In the genomic region with DNA sequence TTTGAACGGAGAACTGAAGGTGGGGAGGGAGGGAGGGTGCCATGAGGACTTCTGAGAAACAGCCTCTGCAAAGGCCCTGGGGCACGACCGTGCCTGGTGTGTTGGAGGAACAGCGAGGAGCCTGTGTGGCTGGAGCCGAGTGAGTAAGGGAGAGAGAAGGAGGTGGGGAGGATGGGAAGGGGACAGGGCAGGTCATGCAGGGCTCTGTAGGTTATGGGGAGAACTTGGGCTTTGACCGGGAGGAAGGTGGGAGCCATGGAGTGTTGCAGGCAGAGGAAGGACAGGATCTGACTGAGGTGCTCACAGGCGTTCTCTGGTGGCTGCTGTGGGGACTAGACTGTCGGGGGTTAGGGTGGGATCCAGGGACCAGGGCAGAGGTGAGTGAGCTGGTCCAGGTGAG, we compare ENCODE assay signal across 24 cellular contexts. TPM values are rescaled to one million over a fixed set of nuclear protein-coding genes. Genes with fewer than 3 reads are reported as not detected.
DNase-seq lines count a peak whose midpoint lies in the region; ATAC-seq, FAIRE-seq and TF ChIP-seq lines count a peak whose summit lies in the region.
"Had no signal": no experiment of that assay in that cellular context is flagged by ENCODE, and none has a peak within 500 bp of the region (broad histone marks: within the 10 kb centered on the region; RNA-seq: fewer than 3 reads in every experiment).

No MANE protein-coding gene starts in this region.

- H3K4me3 Mint-ChIP-seq in activated CD4-positive, alpha-beta memory T cell treated with anti-CD3 and anti-CD28 coated beads for 36 hours = no peak overlapping the region
- H3K4me3 Mint-ChIP-seq in activated CD4-positive, alpha-beta memory T cell treated with anti-CD3 and anti-CD28 coated beads, Interleukin-2, amount 10 ng/mL, durations not matched to agents 7 days and 5 days = no peak overlapping the region
- H3K4me3 Mint-ChIP-seq in MCF 10A (ENCODE audit: unreplicated experiment) = no peak overlapping the region

- H3K9me3 ChIP-seq in A549 (no peaks in the 10 kb centered on the region), osteoblast (ENCODE audit: low read depth, low read length) (no peaks in the 10 kb centered on the region)
- H3K9me3 ChIP-seq in effector memory CD4-positive, alpha-beta T cell (ENCODE audit: control insufficient read depth, low read length) = no peaks in the 10 kb centered on the region

- CTCF ChIA-PET in activated CD4-positive, alpha-beta memory T cell treated with anti-CD3 and anti-CD28 coated beads for 36 hours (lab: Charles Lee) = no interaction called here
- CTCF ChIA-PET in activated CD4-positive, alpha-beta memory T cell treated with anti-CD3 and anti-CD28 coated beads, Interleukin-2, amount 10 ng/mL, durations not matched to agents 7 days and 5 days (lab: Charles Lee) = interaction anchor here (5.7 kb wide), 1 partner anchor 83 kb away, joined by 69 read pairs; no protein-coding TSS in a partner anchor
- CTCF ChIA-PET in A549 (lab: Yijun Ruan, JAX) (no interaction called here), MCF 10A (lab: Yijun Ruan, JAX) (interaction anchor here (0.9 kb wide), 1 partner anchor 83 kb away, joined by 3 read pairs; no protein-coding TSS in a partner anchor)

- H3K4me2 ChIP-seq in A549 (no peak overlapping the region), osteoblast (ENCODE audit: insufficient read depth, low read length) (no peak overlapping the region)

- no TSS peak for BruUV-seq in MCF 10A (replicated peaks; lab: Mats Ljungman, UMichigan)

- DNase-seq in activated CD4-positive, alpha-beta memory T cell treated with anti-CD3 and anti-CD28 coated beads for 36 hours = no peak
- no peak for DNase-seq in activated CD4-positive, alpha-beta memory T cell treated with anti-CD3 and anti-CD28 coated beads, Interleukin-2, amount 10 ng/mL, durations not matched to agents 7 days and 5 days
- DNase-seq in A549 (ENCODE audit: low read depth in 1 of 2, low spot score in 1 of 2) (no peak), osteoblast (ENCODE audit: insufficient read length, low spot score, missing footprints) (peak; percentile 9), COLO829 (ENCODE audit: low spot score) (no peak), MCF 10A (ENCODE audit: unreplicated experiment) (no peak)
- DNase-seq in activated naive CD4-positive, alpha-beta T cell treated with anti-CD3 and anti-CD28 coated beads, Interleukin-2, amount 50 U/mL, for 72 hours (ENCODE audit: low spot score in 2 of 2) = no peak
- no peak for DNase-seq in effector memory CD4-positive, alpha-beta T cell
- DNase-seq: EL, GF-D8, KG1, NCI-H1092 treated with DMSO at 0.1 percent for 48 hours, NCI-H146, NCI-H2029, NCI-H2227 treated with DMSO at 0.1 percent for 48 hours, NCI-H510A, NCI-H748 treated with DMSO at 0.1 percent for 48 hours, SHP77 treated with DMSO at 0.1 percent for 48 hours had no signal

- intact Hi-C loops in activated CD4-positive, alpha-beta memory T cell treated with anti-CD3 and anti-CD28 coated beads for 36 hours (cut with micrococcal nuclease) = no loop called here
- intact Hi-C loops in MCF 10A (cut with micrococcal nuclease) = no loop called here

- TF ChIP-seq CTCF in A549 (IDR thresholded peaks at IDR 0.05) = no peak
- TF ChIP-seq CTCF in osteoblast (IDR thresholded peaks at IDR 0.05; ENCODE audit: extremely low read depth, low read depth, low read length) = no peak
- no peak for TF ChIP-seq CTCF in MCF 10A (IDR thresholded peaks at IDR 0.05; ENCODE audit: unreplicated experiment)

- H2AFZ ChIP-seq in osteoblast (ENCODE audit: low read length) = no peak overlapping the region

- WGBS in A549 (ENCODE audit: missing lambda C conversion rate) = 93% methylated on average over 6 of the region's 8 CpGs

- H3K27me3 Mint-ChIP-seq in activated CD4-positive, alpha-beta memory T cell treated with anti-CD3 and anti-CD28 coated beads for 36 hours = no peaks in the 10 kb centered on the region
- no peaks in the 10 kb centered on the region for H3K27me3 Mint-ChIP-seq in activated CD4-positive, alpha-beta memory T cell treated with anti-CD3 and anti-CD28 coated beads, Interleukin-2, amount 10 ng/mL, durations not matched to agents 7 days and 5 days
- no peaks in the 10 kb centered on the region for H3K27me3 Mint-ChIP-seq in MCF 10A (ENCODE audit: insufficient read depth, unreplicated experiment)

- peaks cover 8% of the 10 kb centered on the region for H3K36me3 Mint-ChIP-seq in activated CD4-positive, alpha-beta memory T cell treated with anti-CD3 and anti-CD28 coated beads for 36 hours
- H3K36me3 Mint-ChIP-seq in activated CD4-positive, alpha-beta memory T cell treated with anti-CD3 and anti-CD28 coated beads, Interleukin-2, amount 10 ng/mL, durations not matched to agents 7 days and 5 days (ENCODE audit: low read depth) = peaks cover 13% of the 10 kb centered on the region
- peaks cover 6 to 8% of the 10 kb centered on the region in 2 donors for H3K36me3 Mint-ChIP-seq in activated naive CD4-positive, alpha-beta T cell treated with anti-CD3 and anti-CD28 coated beads, Interleukin-2, amount 50 U/mL, for 72 hours
- H3K36me3 Mint-ChIP-seq in MCF 10A (ENCODE audit: insufficient read depth, unreplicated experiment) = peaks cover 38% of the 10 kb centered on the region

- H3K27ac ChIP-seq in A549 (no peak overlapping the region), osteoblast (ENCODE audit: low read depth, low read length) (no peak overlapping the region)
- no peak overlapping the region for H3K27ac ChIP-seq in effector memory CD4-positive, alpha-beta T cell (ENCODE audit: insufficient read depth, low read length, poor library complexity, severe bottlenecking)
- H3K27ac ChIP-seq: 22Rv1, C4-2B, HL-60, SK-N-MC had no signal

- no peaks in the 10 kb centered on the region for H3K9me3 Mint-ChIP-seq in activated CD4-positive, alpha-beta memory T cell treated with anti-CD3 and anti-CD28 coated beads for 36 hours
- no peaks in the 10 kb centered on the region for H3K9me3 Mint-ChIP-seq in activated CD4-positive, alpha-beta memory T cell treated with anti-CD3 and anti-CD28 coated beads, Interleukin-2, amount 10 ng/mL, durations not matched to agents 7 days and 5 days
- H3K9me3 Mint-ChIP-seq in activated naive CD4-positive, alpha-beta T cell treated with anti-CD3 and anti-CD28 coated beads, Interleukin-2, amount 50 U/mL, for 72 hours = no peaks in the 10 kb centered on the region
- H3K9me3 Mint-ChIP-seq in MCF 10A (ENCODE audit: unreplicated experiment) = no peaks in the 10 kb centered on the region

- ATAC-seq in A549 = no peak
- no peak for ATAC-seq in activated naive CD4-positive, alpha-beta T cell treated with anti-CD3 and anti-CD28 coated beads, Interleukin-2, amount 50 U/mL, for 72 hours

- no peak for FAIRE-seq in A549 (lab: Jason Lieb, UNC)

- peaks cover 4% of the 10 kb centered on the region for H3K4me1 Mint-ChIP-seq in activated CD4-positive, alpha-beta memory T cell treated with anti-CD3 and anti-CD28 coated beads for 36 hours (ENCODE audit: low read depth)
- peaks cover 3% of the 10 kb centered on the region for H3K4me1 Mint-ChIP-seq in activated CD4-positive, alpha-beta memory T cell treated with anti-CD3 and anti-CD28 coated beads, Interleukin-2, amount 10 ng/mL, durations not matched to agents 7 days and 5 days
- no peaks in the 10 kb centered on the region for H3K4me1 Mint-ChIP-seq in MCF 10A (ENCODE audit: insufficient read depth, unreplicated experiment)

- H3K27me3 ChIP-seq in osteoblast (ENCODE audit: insufficient read depth, low read length) = no peaks in the 10 kb centered on the region
- no peaks in the 10 kb centered on the region for H3K27me3 ChIP-seq in effector memory CD4-positive, alpha-beta T cell (replicated peaks; ENCODE audit: control insufficient read depth, insufficient read depth, low read length, poor library complexity, severe bottlenecking)

- H3K4me1 ChIP-seq in A549 = no peaks in the 10 kb centered on the region
- no peaks in the 10 kb centered on the region for H3K4me1 ChIP-seq in osteoblast (ENCODE audit: insufficient read depth, low read length)
- no peaks in the 10 kb centered on the region for H3K4me1 ChIP-seq in effector memory CD4-positive, alpha-beta T cell (ENCODE audit: control insufficient read depth, insufficient read depth, low read length, poor library complexity, severe bottlenecking)

- TF ChIP-seq EP300 in A549 (IDR thresholded peaks at IDR 0.05) = no peak

- H4K20me1 ChIP-seq in osteoblast (ENCODE audit: insufficient read depth, low read length) = no peaks in the 10 kb centered on the region

- no peak for TF ChIP-seq RAD21 in A549 (conservative IDR thresholded peaks at IDR 0.05 in 1 of 2, IDR thresholded peaks at IDR 0.05 in 1 of 2)

- no peaks in the 10 kb centered on the region for H3K79me2 ChIP-seq in osteoblast (ENCODE audit: insufficient read depth, low read length)

- no peak overlapping the region for H3K4me3 ChIP-seq in A549
- H3K4me3 ChIP-seq in osteoblast (ENCODE audit: insufficient read depth, low read length) = no peak overlapping the region
- H3K4me3 ChIP-seq in effector memory CD4-positive, alpha-beta T cell (ENCODE audit: insufficient read depth, low read depth, low read length, poor library complexity, severe bottlenecking) = no peak overlapping the region
- H3K4me3 ChIP-seq: SK-N-MC had no signal

- peaks cover 2% of the 10 kb centered on the region for H3K36me3 ChIP-seq in osteoblast (ENCODE audit: insufficient read depth, low read length)
- H3K36me3 ChIP-seq in effector memory CD4-positive, alpha-beta T cell (ENCODE audit: control insufficient read depth, insufficient read depth, low read length) = no peaks in the 10 kb centered on the region

- TF ChIP-seq POLR2A in A549 (IDR thresholded peaks at IDR 0.05; ENCODE audit: low read length) = no peak

- peak overlapping the region; percentile 38 for H3K27ac Mint-ChIP-seq in activated CD4-positive, alpha-beta memory T cell treated with anti-CD3 and anti-CD28 coated beads for 36 hours
- no peak overlapping the region for H3K27ac Mint-ChIP-seq in activated CD4-positive, alpha-beta memory T cell treated with anti-CD3 and anti-CD28 coated beads, Interleukin-2, amount 10 ng/mL, durations not matched to agents 7 days and 5 days
- H3K27ac Mint-ChIP-seq in activated naive CD4-positive, alpha-beta T cell treated with anti-CD3 and anti-CD28 coated beads, Interleukin-2, amount 50 U/mL, for 72 hours = peak overlapping the region; percentile 45 to 69
- H3K27ac Mint-ChIP-seq in MCF 10A (ENCODE audit: low read depth, unreplicated experiment) = no peak overlapping the region

- POLR2A ChIA-PET in activated CD4-positive, alpha-beta memory T cell treated with anti-CD3 and anti-CD28 coated beads for 36 hours (lab: Charles Lee) = no interaction called here
- POLR2A ChIA-PET in activated CD4-positive, alpha-beta memory T cell treated with anti-CD3 and anti-CD28 coated beads, Interleukin-2, amount 10 ng/mL, durations not matched to agents 7 days and 5 days (lab: Charles Lee) = no interaction called here
- POLR2A ChIA-PET in A549 (lab: Yijun Ruan, JAX) (no interaction called here), MCF 10A (lab: Yijun Ruan, JAX) (no interaction called here)

RNA-seq across cellular contexts. Expression of a gene that starts 6.7 kb away (rescaled TPM):
- 10 to 100 TPM; 19.6 to 22.6 TPM for total RNA-seq in activated CD4-positive, alpha-beta memory T cell treated with anti-CD3 and anti-CD28 coated beads for 36 hours
- 10 to 100 TPM; 19.1 to 20.4 TPM for total RNA-seq in activated CD4-positive, alpha-beta memory T cell treated with anti-CD3 and anti-CD28 coated beads, Interleukin-2, amount 10 ng/mL, durations not matched to agents 7 days and 5 days
- polyA plus RNA-seq in A549 (2011; rRNA removed) (3.5 and 4.0 TPM in 2 replicates), A549 (2017; fragmentation: RNase III; extraction: RNeasy Plus Mini Kit Qiagen cat#74134 plus additional on column Dnase treatment) (11.4 to 15.2 TPM (median 14.5 TPM) in 3 replicates)
- polyA plus RNA-seq in A549 (2012; cell fraction: cytosol; rRNA removed) = 7.7 and 8.5 TPM in 2 replicates
- 8.4 and 9.9 TPM in 2 replicates for polyA plus RNA-seq in A549 (2012; cell fraction: nucleus; rRNA removed)
- 3.9 and 8.5 TPM in 2 replicates for polyA minus RNA-seq in A549 (2011; rRNA and poly(A)+ RNA removed)
- 10 to 100 TPM; 18.4 to 22.0 TPM for total RNA-seq in activated naive CD4-positive, alpha-beta T cell treated with anti-CD3 and anti-CD28 coated beads, Interleukin-2, amount 50 U/mL, for 72 hours
- total RNA-seq in osteoblast (6.8 and 6.9 TPM in 2 replicates), MCF 10A (2022) (2.4 and 7.2 TPM in 2 replicates)

RNA-seq across cellular contexts. Expression of a gene that starts 11.5 kb away (rescaled TPM):
- total RNA-seq in activated CD4-positive, alpha-beta memory T cell treated with anti-CD3 and anti-CD28 coated beads for 36 hours = 1 to 10 TPM; 9.1 to 9.4 TPM
- 1 to 10 TPM; 8.3 to 8.6 TPM for total RNA-seq in activated CD4-positive, alpha-beta memory T cell treated with anti-CD3 and anti-CD28 coated beads, Interleukin-2, amount 10 ng/mL, durations not matched to agents 7 days and 5 days
- 0.19 and 0.25 TPM in 2 replicates for polyA plus RNA-seq in A549 (2011; rRNA removed)
- polyA plus RNA-seq in A549 (2012; cell fraction: cytosol; rRNA removed) = 0.14 and 0.19 TPM in 2 replicates
- 0.16 and 0.47 TPM in 2 replicates for polyA plus RNA-seq in A549 (2012; cell fraction: nucleus; rRNA removed)
- polyA plus RNA-seq in A549 (2017; fragmentation: RNase III; extraction: RNeasy Plus Mini Kit Qiagen cat#74134 plus additional on column Dnase treatment) = 0.29 TPM in 1 of 3 replicates, not detected in the others
- polyA minus RNA-seq in A549 (2011; rRNA and poly(A)+ RNA removed) = not detected in 2 replicates
- total RNA-seq in activated naive CD4-positive, alpha-beta T cell treated with anti-CD3 and anti-CD28 coated beads, Interleukin-2, amount 50 U/mL, for 72 hours = 10 to 100 TPM; 17.4 to 22.3 TPM
- 2.4 and 2.5 TPM in 2 replicates for total RNA-seq in osteoblast
- total RNA-seq in MCF 10A (2022) = 14.8 and 20.3 TPM in 2 replicates

RNA-seq across cellular contexts. Expression of a gene that starts 45.7 kb away (rescaled TPM):
- total RNA-seq in activated CD4-positive, alpha-beta memory T cell treated with anti-CD3 and anti-CD28 coated beads for 36 hours = 1 to 10 TPM; 7.8 to 8.1 TPM
- total RNA-seq in activated CD4-positive, alpha-beta memory T cell treated with anti-CD3 and anti-CD28 coated beads, Interleukin-2, amount 10 ng/mL, durations not matched to agents 7 days and 5 days = 1 to 10 TPM; 3.2 to 3.4 TPM
- polyA plus RNA-seq in A549 (2011; rRNA removed) (3.3 and 3.5 TPM in 2 replicates), A549 (2017; fragmentation: RNase III; extraction: RNeasy Plus Mini Kit Qiagen cat#74134 plus additional on column Dnase treatment) (10.4 to 13.2 TPM (median 12.8 TPM) in 3 replicates)
- polyA plus RNA-seq in A549 (2012; cell fraction: cytosol; rRNA removed) = 11.5 and 16.8 TPM in 2 replicates
- 28.8 and 36.1 TPM in 2 replicates for polyA plus RNA-seq in A549 (2012; cell fraction: nucleus; rRNA removed)
- polyA minus RNA-seq in A549 (2011; rRNA and poly(A)+ RNA removed) = 3.4 and 8.0 TPM in 2 replicates
- total RNA-seq in activated naive CD4-positive, alpha-beta T cell treated with anti-CD3 and anti-CD28 coated beads, Interleukin-2, amount 50 U/mL, for 72 hours = 10 to 100 TPM; 15.3 to 38.0 TPM
- total RNA-seq in osteoblast (0.29 and 1.1 TPM in 2 replicates), MCF 10A (2022) (not detected in 2 replicates)

RNA-seq across cellular contexts. Expression of a gene that starts 47.9 kb away (rescaled TPM):
- total RNA-seq in activated CD4-positive, alpha-beta memory T cell treated with anti-CD3 and anti-CD28 coated beads for 36 hours = 1 to 10 TPM; 2.4 to 2.6 TPM
- 1 to 10 TPM; 2.6 to 4.0 TPM for total RNA-seq in activated CD4-positive, alpha-beta memory T cell treated with anti-CD3 and anti-CD28 coated beads, Interleukin-2, amount 10 ng/mL, durations not matched to agents 7 days and 5 days
- polyA plus RNA-seq in A549 (2011; rRNA removed) (not detected in 2 replicates), A549 (2017; fragmentation: RNase III; extraction: RNeasy Plus Mini Kit Qiagen cat#74134 plus additional on column Dnase treatment) (not detected in 3 replicates)
- 0.05 TPM in 1 of 2 replicates, not detected in the other for polyA plus RNA-seq in A549 (2012; cell fraction: cytosol; rRNA removed)
- polyA plus RNA-seq in A549 (2012; cell fraction: nucleus; rRNA removed) = not detected in 2 replicates
- not detected in 2 replicates for polyA minus RNA-seq in A549 (2011; rRNA and poly(A)+ RNA removed)
- total RNA-seq in activated naive CD4-positive, alpha-beta T cell treated with anti-CD3 and anti-CD28 coated beads, Interleukin-2, amount 50 U/mL, for 72 hours = 10 to 100 TPM; 10.7 to 45.2 TPM
- total RNA-seq in osteoblast (not detected in 2 replicates), MCF 10A (2022) (not detected in 2 replicates)
- total RNA-seq: H4, HT-29 had no signal

RNA-seq across cellular contexts. Expression of a gene that starts 50.2 kb away (rescaled TPM):
- total RNA-seq in activated CD4-positive, alpha-beta memory T cell treated with anti-CD3 and anti-CD28 coated beads for 36 hours = 10 to 100 TPM; 38.1 to 42.0 TPM
- 10 to 100 TPM; 62.1 to 64.0 TPM for total RNA-seq in activated CD4-positive, alpha-beta memory T cell treated with anti-CD3 and anti-CD28 coated beads, Interleukin-2, amount 10 ng/mL, durations not matched to agents 7 days and 5 days
- polyA plus RNA-seq in A549 (2011; rRNA removed) (18.2 and 20.1 TPM in 2 replicates), A549 (2017; fragmentation: RNase III; extraction: RNeasy Plus Mini Kit Qiagen cat#74134 plus additional on column Dnase treatment) (34.7 to 36.0 TPM (median 35.1 TPM) in 3 replicates)
- 61.4 and 83.2 TPM in 2 replicates for polyA plus RNA-seq in A549 (2012; cell fraction: cytosol; rRNA removed)
- polyA plus RNA-seq in A549 (2012; cell fraction: nucleus; rRNA removed) = 59.4 and 68.5 TPM in 2 replicates
- polyA minus RNA-seq in A549 (2011; rRNA and poly(A)+ RNA removed) = 9.7 and 18.8 TPM in 2 replicates
- 10 to 100 TPM; 40.9 to 53.4 TPM for total RNA-seq in activated naive CD4-positive, alpha-beta T cell treated with anti-CD3 and anti-CD28 coated beads, Interleukin-2, amount 50 U/mL, for 72 hours
- total RNA-seq in osteoblast (83.2 and 84.9 TPM in 2 replicates), MCF 10A (2022) (94.4 and 106 TPM in 2 replicates)

Comparison
In these comparisons a context has a peak if more than half of its experiments do, and no peak if none do; other contexts are left out.
1. H3K27ac Mint-ChIP-seq: peak in activated CD4-positive, alpha-beta memory T cell treated with anti-CD3 and anti-CD28 coated beads for 36 hours (single experiment) and activated naive CD4-positive, alpha-beta T cell treated with anti-CD3 and anti-CD28 coated beads, Interleukin-2, amount 50 U/mL, for 72 hours (2 of 2); none in activated CD4-positive, alpha-beta memory T cell treated with anti-CD3 and anti-CD28 coated beads, Interleukin-2, amount 10 ng/mL, durations not matched to agents 7 days and 5 days (single experiment) and MCF 10A (single experiment).
2. CTCF ChIA-PET loops: an anchor here in activated CD4-positive, alpha-beta memory T cell treated with anti-CD3 and anti-CD28 coated beads, Interleukin-2, amount 10 ng/mL, durations not matched to agents 7 days and 5 days (5.7 kb wide) and MCF 10A (0.9 kb wide); none called in activated CD4-positive, alpha-beta memory T cell treated with anti-CD3 and anti-CD28 coated beads for 36 hours and A549.